8 cellular contexts compared by ENCODE assay signal in the genomic region with DNA sequence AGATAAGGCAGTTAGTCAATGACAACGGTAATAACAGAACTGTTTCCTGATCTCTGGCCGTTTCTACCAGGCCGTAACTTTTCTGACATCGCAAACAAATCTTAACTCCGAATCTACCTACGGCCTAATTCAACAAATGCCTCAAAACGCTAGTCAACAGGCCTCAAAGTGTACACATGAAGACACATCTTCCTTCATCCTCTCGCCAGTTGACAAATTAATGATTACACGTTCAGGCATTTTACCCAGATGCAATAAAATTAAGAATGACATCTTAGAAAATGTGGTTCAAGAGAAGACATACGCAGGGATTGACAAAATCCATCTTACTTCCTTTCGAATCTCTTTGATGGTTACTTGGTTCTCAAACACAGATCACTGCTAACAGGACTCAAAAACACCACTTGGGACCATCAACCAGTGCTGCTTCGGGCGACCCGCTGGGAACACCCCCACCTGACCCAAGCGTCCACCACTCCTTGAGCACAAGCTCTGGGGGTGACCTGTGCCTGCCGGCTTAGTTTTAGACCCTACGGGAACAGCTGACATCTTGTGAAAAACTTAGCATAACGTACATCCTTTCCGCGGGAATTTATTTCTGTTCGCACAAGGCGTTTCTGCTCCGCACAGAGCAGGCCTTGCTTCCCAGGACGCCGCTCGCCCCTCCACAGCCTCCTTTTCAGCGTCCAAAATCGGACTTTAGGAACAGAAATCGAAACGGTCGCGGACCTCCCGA. TPM values are rescaled to one million over a fixed set of nuclear protein-coding genes. Genes with fewer than 3 reads are reported as not detected.
A peak's percentile ranks its signal among the peaks of the same experiment; 100 is the strongest.
DNase-seq lines count a peak whose midpoint lies in the region; ATAC-seq and TF ChIP-seq lines count a peak whose summit lies in the region.

No MANE protein-coding gene starts in this region.

- peak overlapping the region; percentile 33 for H2BK5ac ChIP-seq in trophoblast cell (ENCODE audit: low read depth, low read length, poor library complexity)

- peak overlapping the region; percentile 43 for H4K8ac ChIP-seq in trophoblast cell (ENCODE audit: low read depth, low read length)

- no peak overlapping the region for H2AK5ac ChIP-seq in trophoblast cell (ENCODE audit: low read length)

- H3K4me1 ChIP-seq in ES-I3 (ENCODE audit: insufficient read depth, low read length) (peaks cover 10% of the 10 kb centered on the region; the same call in 1 of the 2 replicates), PC-9 (replicated peaks; ENCODE audit: insufficient read depth) (peaks cover 31% of the 10 kb centered on the region), heart right ventricle (peaks cover 8 to 44% (median 33%) of the 10 kb centered on the region in 9 donors), trophoblast cell (ENCODE audit: control insufficient read depth in 1 of 2, insufficient read depth in 2 of 2, low read length in 2 of 2) (peaks cover 0 to 7% of the 10 kb centered on the region in 2 experiments)

- H3K9me3 ChIP-seq in ES-I3 (ENCODE audit: control insufficient read depth, insufficient read depth, low read length) (no peaks in the 10 kb centered on the region), PC-9 (ENCODE audit: insufficient read depth, low read depth) (no peaks in the 10 kb centered on the region), heart right ventricle (no peaks in the 10 kb centered on the region), trophoblast cell (ENCODE audit: insufficient read depth, low read depth, low read length) (no peaks in the 10 kb centered on the region)

- no peaks in the 10 kb centered on the region for H3K9me3 Mint-ChIP-seq in activated naive CD8-positive, alpha-beta T cell treated with anti-CD3 and anti-CD28 coated beads, Interleukin-2, amount 50 U/mL, for 24 hours

- H3K36me3 ChIP-seq in ES-I3 (ENCODE audit: insufficient read depth, low read length) = no peaks in the 10 kb centered on the region
- no peaks in the 10 kb centered on the region for H3K36me3 ChIP-seq in PC-9 (ENCODE audit: low read depth)
- no peaks in the 10 kb centered on the region for H3K36me3 ChIP-seq in heart right ventricle
- H3K36me3 ChIP-seq in trophoblast cell (ENCODE audit: control insufficient read depth in 1 of 2, insufficient read depth in 2 of 2, low read length in 2 of 2) = no peaks in the 10 kb centered on the region

- POLR2A ChIA-PET in HEK293T (lab: Yijun Ruan, JAX) (interaction anchor here (0.5 to 2.9 kb wide), 2 partner anchors 18 to 32 kb away, joined by 3 to 12 read pairs; no protein-coding TSS in a partner anchor), PC-9 (lab: Charles Lee; ENCODE audit: unreplicated experiment) (no interaction called here)

- H3K4ac ChIP-seq in trophoblast cell (ENCODE audit: low read depth, low read length) = no peak overlapping the region

- H3K9me2 ChIP-seq in PC-9 (ENCODE audit: insufficient read depth) = no peaks in the 10 kb centered on the region

- H3K27me3 Mint-ChIP-seq in activated naive CD8-positive, alpha-beta T cell treated with anti-CD3 and anti-CD28 coated beads, Interleukin-2, amount 50 U/mL, for 24 hours = no peaks in the 10 kb centered on the region

- peak overlapping the region; percentile 89 for H3K4me3 Mint-ChIP-seq in activated naive CD8-positive, alpha-beta T cell treated with anti-CD3 and anti-CD28 coated beads, Interleukin-2, amount 50 U/mL, for 24 hours

- H2AFZ ChIP-seq in PC-9 (peak overlapping the region; percentile 82), trophoblast cell (ENCODE audit: insufficient read depth, low read length, poor library complexity) (peak overlapping the region; percentile 86)

- peak overlapping the region; percentile 6 for H2BK120ac ChIP-seq in trophoblast cell (ENCODE audit: insufficient read depth, low read length, poor library complexity)

- WGBS in heart right ventricle, 2 donors = 17 to 19% methylated on average over 33 of the region's 33 CpGs
- no CpG with 5 or more reads among the region's 33 CpGs for WGBS in trophoblast cell (ENCODE audit: extremely low coverage, insufficient coverage, insufficient read length)

- H3K4me2 ChIP-seq in PC-9 (peak overlapping the region; percentile 90), trophoblast cell (ENCODE audit: low read length) (peak overlapping the region; percentile 87)

- peak overlapping the region; percentile 93 for H3K27ac Mint-ChIP-seq in activated naive CD8-positive, alpha-beta T cell treated with anti-CD3 and anti-CD28 coated beads, Interleukin-2, amount 50 U/mL, for 24 hours

- H4K12ac ChIP-seq in trophoblast cell (ENCODE audit: low read depth, low read length) = peak overlapping the region; percentile 26

- H3K18ac ChIP-seq in trophoblast cell (ENCODE audit: low read length) = peak overlapping the region; percentile 59

- H3K4me3 ChIP-seq in PC-9 = peak overlapping the region; percentile 84
- H3K4me3 ChIP-seq in heart right ventricle = peak overlapping the region; percentile 55 to 97 (median 67)
- H3K4me3 ChIP-seq in trophoblast cell (ENCODE audit: low read depth, low read length) = peak overlapping the region; percentile 79

- H3K79me1 ChIP-seq in trophoblast cell (ENCODE audit: low read length) = peaks cover 3% of the 10 kb centered on the region

- ATAC-seq in activated naive CD8-positive, alpha-beta T cell treated with anti-CD3 and anti-CD28 coated beads, Interleukin-2, amount 50 U/mL, for 24 hours = peak; percentile 5
- ATAC-seq in heart right ventricle (peak; percentile 6 to 40 (median 23)), HG03457 (IDR thresholded peaks at IDR 0.05; ENCODE audit: unreplicated experiment) (no peak)

- H4K20me1 ChIP-seq in PC-9 (ENCODE audit: insufficient read depth) = 0 out of 2 replicates have a peak, but pooled peaks cover 4% of the 10 kb centered on the region

- TF ChIP-seq CTCF in PC-9 (conservative IDR thresholded peaks at IDR 0.05) (no peak), heart right ventricle (IDR thresholded peaks at IDR 0.05) (no peak)

- peaks cover 3% of the 10 kb centered on the region for H3K36me3 Mint-ChIP-seq in activated naive CD8-positive, alpha-beta T cell treated with anti-CD3 and anti-CD28 coated beads, Interleukin-2, amount 50 U/mL, for 24 hours (ENCODE audit: low read depth)

- DNase-seq in HEK293T (ENCODE audit: extremely low spot score) (peak; percentile 46), PC-9 (no peak), heart right ventricle (peak in 1 of 2 donors; percentile 29), trophoblast cell (peak in 1 of 2 donors; percentile 56), NCI-H187 (lab: John Stamatoyannopoulos, UW) (no peak)
- peak; percentile 37 for DNase-seq in activated naive CD8-positive, alpha-beta T cell treated with anti-CD3 and anti-CD28 coated beads, Interleukin-2, amount 50 U/mL, for 24 hours

- no peak overlapping the region for H2BK12ac ChIP-seq in trophoblast cell (ENCODE audit: low read length)

- H3F3A ChIP-seq in PC-9 (ENCODE audit: insufficient read depth, low read depth) = peaks cover 26% of the 10 kb centered on the region; the same call in 1 of the 2 replicates

- H3K9ac ChIP-seq in ES-I3 (ENCODE audit: low read depth, low read length) (peak overlapping the region; percentile 86), trophoblast cell (ENCODE audit: low read length) (peak overlapping the region; percentile 15)

- H3K23ac ChIP-seq in trophoblast cell (ENCODE audit: low read length) = no peak overlapping the region

- peaks cover 51% of the 10 kb centered on the region for H3K4me1 Mint-ChIP-seq in activated naive CD8-positive, alpha-beta T cell treated with anti-CD3 and anti-CD28 coated beads, Interleukin-2, amount 50 U/mL, for 24 hours

- H3K14ac ChIP-seq in trophoblast cell (ENCODE audit: low read length) = peak overlapping the region; percentile 53

- H3K27me3 ChIP-seq in PC-9 (ENCODE audit: insufficient read depth, low read depth) (no peaks in the 10 kb centered on the region), heart right ventricle (peaks cover 0 to 12% (median 0%) of the 10 kb centered on the region in 7 donors), trophoblast cell (ENCODE audit: insufficient read depth, low read length) (peaks cover 21% of the 10 kb centered on the region)

- intact Hi-C loops in PC-9 (cut with micrococcal nuclease; ENCODE audit: unreplicated experiment) (loop anchor here (10.0 kb wide), 1 partner anchor 110 kb away; no protein-coding TSS in a partner anchor), heart right ventricle (cut with DNase I) (loop anchor here in 2 of 10 donors (10.0 kb wide), 1 partner anchor 110 kb away; no protein-coding TSS in a partner anchor)

- CTCF ChIA-PET in HEK293T (lab: Yijun Ruan, JAX) = no interaction called here
- CTCF ChIA-PET in PC-9 (lab: Charles Lee) = no interaction called here

- TSS peak; percentile 40 for BruUV-seq in PC-9 (replicated peaks; lab: Mats Ljungman, UMichigan)

- peaks cover 51% of the 10 kb centered on the region for H3K79me2 ChIP-seq in PC-9 (ENCODE audit: low read depth)
- H3K79me2 ChIP-seq in trophoblast cell (ENCODE audit: control insufficient read depth, insufficient read depth, low read length, poor library complexity) = peaks cover 7% of the 10 kb centered on the region

- H3K27ac ChIP-seq in PC-9 = peak overlapping the region; percentile 37
- peak overlapping the region; percentile 60 to 91 (median 88) for H3K27ac ChIP-seq in heart right ventricle
- H3K27ac ChIP-seq in trophoblast cell (ENCODE audit: low read depth, low read length) = no peak overlapping the region

- H4K91ac ChIP-seq in trophoblast cell (ENCODE audit: low read depth, low read length) = no peak overlapping the region

TF ChIP-seq in HEK293T, 16 proteins besides CTCF, POLR2A, EP300 and RAD21:
- TF ChIP-seq ARNT (IDR thresholded peaks at IDR 0.05) (no peak), L3MBTL2 (conservative IDR thresholded peaks at IDR 0.05) (0 out of 2 replicates have a peak, but pooled peaks have one; percentile 17)

RNA-seq across cellular contexts. Expression of a gene that starts 1.3 kb away (rescaled TPM):
- total RNA-seq in PC-9 (2021) = 14.3 and 15.2 TPM in 2 replicates
- 10 to 100 TPM; 14.5 to 19.1 (median 17.1) TPM for total RNA-seq in heart right ventricle
- 1 to 10 TPM; 3.1 to 4.1 TPM for polyA plus RNA-seq in heart right ventricle
- 1.4 and 1.8 TPM in 2 replicates for polyA plus RNA-seq in trophoblast cell (2013)

Comparison
In these comparisons a context has a peak if more than half of its experiments do, and no peak if none do; other contexts are left out.
1. DNase-seq: peak in HEK293T (single experiment) and activated naive CD8-positive, alpha-beta T cell treated with anti-CD3 and anti-CD28 coated beads, Interleukin-2, amount 50 U/mL, for 24 hours (single experiment); none in PC-9 (0 of 2) and NCI-H187 (0 of 2).
2. Peak in every context shown above with its lines, with median percentiles within 50 percentile points of each other: H3K4me3 ChIP-seq.